ENCODE assay signal across 8 cellular contexts in the genomic region with DNA sequence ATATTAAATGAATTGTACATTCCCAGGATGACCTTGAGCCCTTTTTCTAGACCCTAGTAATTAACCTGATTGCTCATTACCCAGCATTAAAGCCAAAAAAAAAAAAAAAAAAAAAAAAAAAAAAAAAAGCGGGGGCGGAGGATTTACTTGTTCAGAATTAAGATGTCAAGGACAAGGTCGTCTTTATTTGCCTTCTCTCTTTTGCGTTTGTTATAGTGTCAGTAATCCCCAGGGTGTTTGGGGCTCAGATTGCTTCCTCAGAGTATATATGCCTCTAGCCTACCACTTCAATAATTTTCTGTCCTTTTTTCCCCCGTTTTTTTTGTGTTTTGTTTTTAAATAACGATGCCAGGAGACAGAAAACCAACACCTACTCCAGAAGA.
DNase-seq lines count a peak whose midpoint lies in the region; ATAC-seq and TF ChIP-seq lines count a peak whose summit lies in the region.

No MANE protein-coding gene starts in this region.

- H3K27ac Mint-ChIP-seq in T-cell: peak overlapping the region; percentile 41 to 70
- peak overlapping the region; percentile 67 to 83 for H3K27ac Mint-ChIP-seq in natural killer cell

- TF ChIP-seq CTCF in left ventricle myocardium inferior (IDR thresholded peaks at IDR 0.05; ENCODE audit: borderline replicate concordance): no peak
- TF ChIP-seq CTCF in natural killer cell (IDR thresholded peaks at IDR 0.05): no peak

- H3K4me1 Mint-ChIP-seq in T-cell (peaks cover 53 to 61% (median 56%) of the 10 kb centered on the region in 3 donors), natural killer cell (peaks cover 48 to 62% of the 10 kb centered on the region in 2 donors)

- no peak for DNase-seq in left ventricle myocardium inferior
- DNase-seq in left ventricle myocardium superior: no peak
- DNase-seq in T-cell: no peak
- DNase-seq in natural killer cell: no peak
- no peak for DNase-seq in NCI-H1105 treated with DMSO at 0.1 percent for 48 hours (lab: John Stamatoyannopoulos, UW)
- no peak for DNase-seq in stimulated activated CD4-positive, alpha-beta T cell treated with anti-CD3 and anti-CD28 coated beads, Interleukin-4, amount 100 ng/mL, for 4 hours
- no peak for DNase-seq in superior temporal gyrus (ENCODE audit: extremely low spot score)

- ATAC-seq in left ventricle myocardium superior (no peak), HG03025 (IDR thresholded peaks at IDR 0.05; ENCODE audit: low FRiP score, unreplicated experiment) (peak; percentile 14), T-cell (replicated peaks in 1 of 4) (peak in 1 of 4 experiments; percentile 32), natural killer cell (peak in 1 of 3 donors; percentile 5)

- POLR2A ChIA-PET in T-cell (lab: Charles Lee): no interaction called here

- peaks cover 7% of the 10 kb centered on the region for H3K36me3 Mint-ChIP-seq in T-cell
- no peaks in the 10 kb centered on the region for H3K36me3 Mint-ChIP-seq in natural killer cell

- CTCF ChIA-PET in T-cell (lab: Charles Lee): no interaction called here

- H3K9me3 Mint-ChIP-seq in T-cell (no peaks in the 10 kb centered on the region), natural killer cell (no peaks in the 10 kb centered on the region)

- intact Hi-C loops in left ventricle myocardium inferior (cut with micrococcal nuclease) (no loop called here), left ventricle myocardium superior (cut with micrococcal nuclease) (no loop called here), natural killer cell (cut with micrococcal nuclease) (loop anchor here (5.0 kb wide), 1 partner anchor 66 kb away; no protein-coding TSS in a partner anchor)

- peak overlapping the region; percentile 40 for H3K4me3 ChIP-seq in left ventricle myocardium inferior

- H3K36me3 ChIP-seq in left ventricle myocardium inferior: no peaks in the 10 kb centered on the region

- peak overlapping the region; percentile 73 for H3K27ac ChIP-seq in left ventricle myocardium inferior (replicated peaks)

- H3K27me3 Mint-ChIP-seq in T-cell (no peaks in the 10 kb centered on the region), natural killer cell (ENCODE audit: low read depth in 2 of 2) (no peaks in the 10 kb centered on the region)

- H3K27me3 ChIP-seq in left ventricle myocardium inferior (ENCODE audit: low read depth): no peaks in the 10 kb centered on the region

- no peaks in the 10 kb centered on the region for H3K9me3 ChIP-seq in left ventricle myocardium inferior (replicated peaks)

- H3K4me3 Mint-ChIP-seq in T-cell (peak overlapping the region; percentile 32 to 70 (median 68)), natural killer cell (peak overlapping the region; percentile 76)

- H3K4me1 ChIP-seq in left ventricle myocardium inferior: peaks cover 96% of the 10 kb centered on the region
